Comparison of ENCODE assay signal across 8 cellular contexts in genomic region chr13:27270594-27271520, GRCh38. TPM values are rescaled to one million over a fixed set of nuclear protein-coding genes. Genes with fewer than 3 reads are reported as not detected.
DNase-seq lines count a peak whose midpoint lies in the region; ATAC-seq and TF ChIP-seq lines count a peak whose summit lies in the region.

TSS of gene RASL11A (plus strand) at chr13:27270830. CDS start at chr13:27270945, 115 bp downstream.

- H3K27ac Mint-ChIP-seq in CD8-positive, alpha-beta memory T cell, result peak within 1 kb of the TSS in 6 of 8 donors; percentile 38 to 85 (median 80)
- peak within 1 kb of the TSS; percentile 68 for H3K27ac Mint-ChIP-seq in activated T-cell treated with anti-CD3 and anti-CD28 coated beads, Interleukin-2, amount 50 U/mL, for 72 hours

- peak within 1 kb of the TSS; percentile 97 for H2AFZ ChIP-seq in OCI-LY3 (ENCODE audit: low read depth, low read length)

- peak; percentile 95 for TF ChIP-seq CTCF in OCI-LY3 (IDR thresholded peaks at IDR 0.05; ENCODE audit: low read depth, low read length)

- CTCF ChIA-PET in CD8-positive, alpha-beta memory T cell (lab: Charles Lee), result interaction anchor here (0.6 to 1.6 kb wide), 22 partner anchors 9 to 294 kb away, joined by 3 to 15 read pairs (median 4); no protein-coding TSS in a partner anchor

- peak within 1 kb of the TSS; percentile 8 for H3K27ac ChIP-seq in CD8-positive, alpha-beta memory T cell (ENCODE audit: low read depth, low read length)
- H3K27ac ChIP-seq in OCI-LY3 (ENCODE audit: low read length) (no peak within 1 kb of the TSS), muscle layer of duodenum (ENCODE audit: low read length) (peak within 1 kb of the TSS; percentile 49)

- no peaks in the 10 kb centered on the region for H3K36me3 ChIP-seq in CD8-positive, alpha-beta memory T cell (ENCODE audit: insufficient read depth, low read length)
- H3K36me3 ChIP-seq in OCI-LY3 (replicated peaks; ENCODE audit: low read depth, low read length) (no peaks in the 10 kb centered on the region), muscle layer of duodenum (ENCODE audit: control insufficient read depth in 1 of 2, insufficient read depth in 2 of 2, low read length in 2 of 2) (no peaks in the 10 kb centered on the region)

- POLR2A ChIA-PET in CD8-positive, alpha-beta memory T cell (lab: Charles Lee), result interaction anchor here (0.7 to 0.9 kb wide), 2 partner anchors 20 to 100 kb away, joined by 3 to 5 read pairs; partner anchors contain the start of gene RPL21

- no peaks in the 10 kb centered on the region for H3K79me2 ChIP-seq in OCI-LY3 (ENCODE audit: low read length)

- H3K4me1 ChIP-seq in CD8-positive, alpha-beta memory T cell (ENCODE audit: insufficient read depth, low read length), result peaks cover 6% of the 10 kb centered on the region
- peaks cover 3% of the 10 kb centered on the region; the same call in 1 of the 2 replicates for H3K4me1 ChIP-seq in OCI-LY3 (ENCODE audit: low read length)
- H3K4me1 ChIP-seq in muscle layer of duodenum (ENCODE audit: control insufficient read depth in 1 of 2, insufficient read depth in 2 of 2, low read length in 2 of 2), result peaks cover 14 to 29% of the 10 kb centered on the region in 2 donors

- H3K4me3 ChIP-seq in CD8-positive, alpha-beta memory T cell (ENCODE audit: low read length), result peak within 1 kb of the TSS; percentile 74
- peak within 1 kb of the TSS; percentile 89 for H3K4me3 ChIP-seq in OCI-LY3 (ENCODE audit: low read length)
- H3K4me3 ChIP-seq in muscle layer of duodenum (ENCODE audit: low read depth in 1 of 2, low read length in 2 of 2), result peak within 1 kb of the TSS; percentile 72 to 88

- H3K9ac ChIP-seq in OCI-LY3 (ENCODE audit: low read length), result peak within 1 kb of the TSS; percentile 83

- peaks cover 0 to 2% (median 0%) of the 10 kb centered on the region in 5 donors for H3K9me3 Mint-ChIP-seq in CD8-positive, alpha-beta memory T cell
- no peaks in the 10 kb centered on the region for H3K9me3 Mint-ChIP-seq in activated T-cell treated with anti-CD3 and anti-CD28 coated beads, Interleukin-2, amount 50 U/mL, for 72 hours

- H3K4me3 Mint-ChIP-seq in CD8-positive, alpha-beta memory T cell, result peak within 1 kb of the TSS; percentile 87 to 95 (median 90)
- peak within 1 kb of the TSS; percentile 89 to 90 for H3K4me3 Mint-ChIP-seq in activated T-cell treated with anti-CD3 and anti-CD28 coated beads, Interleukin-2, amount 50 U/mL, for 72 hours

- H3K36me3 Mint-ChIP-seq in CD8-positive, alpha-beta memory T cell, result peaks cover 0 to 1% (median 0%) of the 10 kb centered on the region in 3 donors
- peaks cover 0 to 2% of the 10 kb centered on the region in 2 donors for H3K36me3 Mint-ChIP-seq in activated T-cell treated with anti-CD3 and anti-CD28 coated beads, Interleukin-2, amount 50 U/mL, for 72 hours (ENCODE audit: insufficient read depth in 2 of 2)

- no peaks in the 10 kb centered on the region for H3K9me3 ChIP-seq in CD8-positive, alpha-beta memory T cell (ENCODE audit: low read length)
- H3K9me3 ChIP-seq in OCI-LY3 (ENCODE audit: insufficient read depth, low read length), result no peaks in the 10 kb centered on the region
- H3K9me3 ChIP-seq in muscle layer of duodenum (ENCODE audit: control insufficient read depth in 1 of 2, low read length in 2 of 2), result no peaks in the 10 kb centered on the region

- peaks cover 4% of the 10 kb centered on the region for H3K27me3 ChIP-seq in CD8-positive, alpha-beta memory T cell (ENCODE audit: insufficient read depth, low read length, poor library complexity, severe bottlenecking)
- H3K27me3 ChIP-seq in OCI-LY3 (ENCODE audit: low read depth, low read length) (0 out of 2 replicates have a peak, but pooled peaks cover 4% of the 10 kb centered on the region), muscle layer of duodenum (ENCODE audit: low read depth, low read length) (no peaks in the 10 kb centered on the region)

- no peaks in the 10 kb centered on the region for H4K20me1 ChIP-seq in OCI-LY3 (ENCODE audit: insufficient read depth, low read length)

- DNase-seq in CD8-positive, alpha-beta memory T cell, result peak; percentile 64 to 79 (median 67)
- DNase-seq in activated T-cell treated with anti-CD3 and anti-CD28 coated beads, Interleukin-2, amount 50 U/mL, for 72 hours, result peak; percentile 81 to 86
- DNase-seq in stimulated activated CD8-positive, alpha-beta memory T cell treated with anti-CD3 and anti-CD28 coated beads, Interleukin-7, amount 100 ng/mL, for 4 hours (ENCODE audit: low read depth in 2 of 2), result peak; percentile 24 to 59

- ATAC-seq in GM19351 (IDR thresholded peaks at IDR 0.05; ENCODE audit: unreplicated experiment) (peak; percentile 85), HG03469 (IDR thresholded peaks at IDR 0.05; ENCODE audit: unreplicated experiment) (peak; percentile 38), esophagus mucosa (peak; percentile 88)
- ATAC-seq in activated T-cell treated with anti-CD3 and anti-CD28 coated beads, Interleukin-2, amount 50 U/mL, for 72 hours (replicated peaks in 1 of 2), result peak; percentile 88 to 89

- peak within 1 kb of the TSS; percentile 81 for H3K4me2 ChIP-seq in OCI-LY3 (ENCODE audit: low read length)

- H3K4me1 Mint-ChIP-seq in CD8-positive, alpha-beta memory T cell, result peaks cover 8 to 14% (median 13%) of the 10 kb centered on the region in 3 donors
- H3K4me1 Mint-ChIP-seq in activated T-cell treated with anti-CD3 and anti-CD28 coated beads, Interleukin-2, amount 50 U/mL, for 72 hours (ENCODE audit: low read depth), result peaks cover 12% of the 10 kb centered on the region

- peaks cover 4 to 30% of the 10 kb centered on the region in 2 donors for H3K27me3 Mint-ChIP-seq in CD8-positive, alpha-beta memory T cell
- peaks cover 7% of the 10 kb centered on the region for H3K27me3 Mint-ChIP-seq in activated T-cell treated with anti-CD3 and anti-CD28 coated beads, Interleukin-2, amount 50 U/mL, for 72 hours (ENCODE audit: low read depth)

RNA-seq across cellular contexts. Expression of gene RASL11A, which starts in this region (rescaled TPM):
- total RNA-seq in CD8-positive, alpha-beta memory T cell, result 1 to 10 TPM; 5.3 to 6.3 TPM
- 0.75 TPM for polyA plus RNA-seq in CD8-positive, alpha-beta memory T cell
- total RNA-seq in activated T-cell treated with anti-CD3 and anti-CD28 coated beads, Interleukin-2, amount 50 U/mL, for 72 hours, result 1 to 10 TPM; 5.6 to 7.3 TPM
- total RNA-seq in esophagus mucosa, result 4.7 TPM

Comparison
In these comparisons a context has a peak if more than half of its experiments do, and no peak if none do; other contexts are left out.
1. ATAC-seq: peak in every context shown above with its lines; median percentile 88 in activated T-cell treated with anti-CD3 and anti-CD28 coated beads, Interleukin-2, amount 50 U/mL, for 72 hours; 88 in esophagus mucosa; 85 in GM19351; 38 in HG03469.